Comparison of ENCODE assay signal across 1 cellular context in the genomic region with DNA sequence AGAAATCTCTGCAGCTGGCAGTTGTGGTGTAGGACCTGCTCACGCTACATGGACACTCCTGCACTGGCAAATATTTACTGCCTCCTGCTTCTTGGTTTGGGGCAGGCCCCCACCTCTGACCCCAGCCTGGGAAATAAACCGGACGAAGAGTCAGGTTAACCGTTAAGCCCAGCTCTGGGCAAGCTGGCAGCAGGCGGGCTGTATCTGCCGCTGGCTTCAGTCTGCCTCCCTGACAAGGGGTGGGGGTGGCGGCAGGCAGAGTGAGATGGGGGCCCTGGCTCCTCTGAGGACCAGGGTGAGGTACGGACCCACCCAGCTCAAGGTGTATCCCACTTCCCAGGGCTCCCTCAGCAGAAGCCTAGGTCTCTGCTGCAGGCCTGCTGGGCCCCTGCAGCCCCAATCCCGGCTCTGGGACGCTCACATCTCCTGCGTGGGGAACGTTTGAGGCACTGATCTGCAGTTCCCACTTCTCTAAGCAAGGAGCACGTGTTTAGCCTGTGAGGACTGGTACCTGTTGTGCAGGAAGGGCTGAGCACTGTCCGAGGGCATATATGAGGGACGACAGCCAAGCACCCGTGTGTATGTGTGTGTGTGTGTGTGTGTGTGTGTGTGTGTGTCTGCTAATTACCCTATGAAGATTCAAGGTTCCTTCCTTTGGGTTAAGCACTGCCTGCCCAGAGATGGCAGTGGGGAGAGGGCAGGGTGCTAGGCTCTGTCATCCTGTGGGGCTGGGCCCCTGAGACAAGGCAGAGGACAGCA.
TF ChIP-seq lines count a peak whose summit lies in the region.

No MANE protein-coding gene starts in this region.

TF ChIP-seq in HepG2, 621 proteins besides CTCF, POLR2A, EP300 and RAD21 (continued from another document and continues in another):
- TF ChIP-seq, protein P1, sequence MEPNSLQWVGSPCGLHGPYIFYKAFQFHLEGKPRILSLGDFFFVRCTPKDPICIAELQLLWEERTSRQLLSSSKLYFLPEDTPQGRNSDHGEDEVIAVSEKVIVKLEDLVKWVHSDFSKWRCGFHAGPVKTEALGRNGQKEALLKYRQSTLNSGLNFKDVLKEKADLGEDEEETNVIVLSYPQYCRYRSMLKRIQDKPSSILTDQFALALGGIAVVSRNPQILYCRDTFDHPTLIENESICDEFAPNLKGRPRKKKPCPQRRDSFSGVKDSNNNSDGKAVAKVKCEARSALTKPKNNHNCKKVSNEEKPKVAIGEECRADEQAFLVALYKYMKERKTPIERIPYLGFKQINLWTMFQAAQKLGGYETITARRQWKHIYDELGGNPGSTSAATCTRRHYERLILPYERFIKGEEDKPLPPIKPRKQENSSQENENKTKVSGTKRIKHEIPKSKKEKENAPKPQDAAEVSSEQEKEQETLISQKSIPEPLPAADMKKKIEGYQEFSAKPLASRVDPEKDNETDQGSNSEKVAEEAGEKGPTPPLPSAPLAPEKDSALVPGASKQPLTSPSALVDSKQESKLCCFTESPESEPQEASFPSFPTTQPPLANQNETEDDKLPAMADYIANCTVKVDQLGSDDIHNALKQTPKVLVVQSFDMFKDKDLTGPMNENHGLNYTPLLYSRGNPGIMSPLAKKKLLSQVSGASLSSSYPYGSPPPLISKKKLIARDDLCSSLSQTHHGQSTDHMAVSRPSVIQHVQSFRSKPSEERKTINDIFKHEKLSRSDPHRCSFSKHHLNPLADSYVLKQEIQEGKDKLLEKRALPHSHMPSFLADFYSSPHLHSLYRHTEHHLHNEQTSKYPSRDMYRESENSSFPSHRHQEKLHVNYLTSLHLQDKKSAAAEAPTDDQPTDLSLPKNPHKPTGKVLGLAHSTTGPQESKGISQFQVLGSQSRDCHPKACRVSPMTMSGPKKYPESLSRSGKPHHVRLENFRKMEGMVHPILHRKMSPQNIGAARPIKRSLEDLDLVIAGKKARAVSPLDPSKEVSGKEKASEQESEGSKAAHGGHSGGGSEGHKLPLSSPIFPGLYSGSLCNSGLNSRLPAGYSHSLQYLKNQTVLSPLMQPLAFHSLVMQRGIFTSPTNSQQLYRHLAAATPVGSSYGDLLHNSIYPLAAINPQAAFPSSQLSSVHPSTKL (CRISPR knock-in tag; IDR thresholded peaks at IDR 0.05) = peak; percentile 52
- TF ChIP-seq CBX5 (CRISPR knock-in tag; IDR thresholded peaks at IDR 0.05; ENCODE audit: borderline replicate concordance) = peak; percentile 22; the same call in 1 of the 2 replicates
- TF ChIP-seq XRCC5 (optimal IDR thresholded peaks at IDR 0.05; ENCODE audit: low read length) = no peak
- TF ChIP-seq SNAPC4 (CRISPR knock-in tag; IDR thresholded peaks at IDR 0.05) = no peak
- TF ChIP-seq SRF (IDR thresholded peaks at IDR 0.05; ENCODE audit: low read depth, low read length) = no peak
- 0 out of 2 replicates have a peak, but pooled peaks have one; percentile 12 for TF ChIP-seq ZNF317 (CRISPR knock-in tag; IDR thresholded peaks at IDR 0.05)
- 0 out of 2 replicates have a peak, but pooled peaks have one; percentile 4 for TF ChIP-seq ZNF703 (CRISPR knock-in tag; IDR thresholded peaks at IDR 0.05; ENCODE audit: borderline replicate concordance)
- peak; percentile 89 for TF ChIP-seq HMG20B (CRISPR knock-in tag; conservative IDR thresholded peaks at IDR 0.05)
- TF ChIP-seq AHR (CRISPR knock-in tag; IDR thresholded peaks at IDR 0.05) = peak; percentile 21; the same call in 1 of the 2 replicates
- TF ChIP-seq PPARG (CRISPR knock-in tag; conservative IDR thresholded peaks at IDR 0.05) = peak; percentile 44; the same call in 1 of the 2 replicates
- TF ChIP-seq RFXAP (CRISPR knock-in tag; IDR thresholded peaks at IDR 0.05; ENCODE audit: borderline replicate concordance) = peak; percentile 58; the same call in 1 of the 2 replicates
- no peak for TF ChIP-seq ZNF282 (IDR thresholded peaks at IDR 0.05; ENCODE audit: partially characterized antibody)
- peak; percentile 67; the same call in 1 of the 2 replicates for TF ChIP-seq FOXC1 (CRISPR knock-in tag; IDR thresholded peaks at IDR 0.05; ENCODE audit: borderline replicate concordance)
- TF ChIP-seq ZSCAN9 (CRISPR knock-in tag; IDR thresholded peaks at IDR 0.05; ENCODE audit: borderline replicate concordance) = 0 out of 2 replicates have a peak, but pooled peaks have one; percentile 56
- no peak for TF ChIP-seq MEIS1 (CRISPR knock-in tag; IDR thresholded peaks at IDR 0.05; ENCODE audit: borderline replicate concordance)
- TF ChIP-seq ZNF513 (CRISPR knock-in tag; conservative IDR thresholded peaks at IDR 0.05) = no peak
- TF ChIP-seq, protein P2, sequence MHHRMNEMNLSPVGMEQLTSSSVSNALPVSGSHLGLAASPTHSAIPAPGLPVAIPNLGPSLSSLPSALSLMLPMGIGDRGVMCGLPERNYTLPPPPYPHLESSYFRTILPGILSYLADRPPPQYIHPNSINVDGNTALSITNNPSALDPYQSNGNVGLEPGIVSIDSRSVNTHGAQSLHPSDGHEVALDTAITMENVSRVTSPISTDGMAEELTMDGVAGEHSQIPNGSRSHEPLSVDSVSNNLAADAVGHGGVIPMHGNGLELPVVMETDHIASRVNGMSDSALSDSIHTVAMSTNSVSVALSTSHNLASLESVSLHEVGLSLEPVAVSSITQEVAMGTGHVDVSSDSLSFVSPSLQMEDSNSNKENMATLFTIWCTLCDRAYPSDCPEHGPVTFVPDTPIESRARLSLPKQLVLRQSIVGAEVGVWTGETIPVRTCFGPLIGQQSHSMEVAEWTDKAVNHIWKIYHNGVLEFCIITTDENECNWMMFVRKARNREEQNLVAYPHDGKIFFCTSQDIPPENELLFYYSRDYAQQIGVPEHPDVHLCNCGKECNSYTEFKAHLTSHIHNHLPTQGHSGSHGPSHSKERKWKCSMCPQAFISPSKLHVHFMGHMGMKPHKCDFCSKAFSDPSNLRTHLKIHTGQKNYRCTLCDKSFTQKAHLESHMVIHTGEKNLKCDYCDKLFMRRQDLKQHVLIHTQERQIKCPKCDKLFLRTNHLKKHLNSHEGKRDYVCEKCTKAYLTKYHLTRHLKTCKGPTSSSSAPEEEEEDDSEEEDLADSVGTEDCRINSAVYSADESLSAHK (CRISPR knock-in tag; IDR thresholded peaks at IDR 0.05; ENCODE audit: borderline replicate concordance) = no peak
- peak; percentile 90 for TF ChIP-seq NR2F6 (IDR thresholded peaks at IDR 0.05)
- peak; percentile 91 for TF ChIP-seq NR2F6 (CRISPR knock-in tag; IDR thresholded peaks at IDR 0.05)
- TF ChIP-seq HOMEZ (CRISPR knock-in tag; IDR thresholded peaks at IDR 0.05; ENCODE audit: low read depth) = 0 out of 2 replicates have a peak, but pooled peaks have one; percentile 24
- TF ChIP-seq ZMYM3 (CRISPR knock-in tag; IDR thresholded peaks at IDR 0.05) = 0 out of 2 replicates have a peak, but pooled peaks have one; percentile 9
- TF ChIP-seq NCOA2 (CRISPR knock-in tag; IDR thresholded peaks at IDR 0.05) = peak; percentile 61; the same call in 1 of the 2 replicates
- TF ChIP-seq ADNP (CRISPR knock-in tag; IDR thresholded peaks at IDR 0.05) = no peak
- TF ChIP-seq REL (CRISPR knock-in tag; conservative IDR thresholded peaks at IDR 0.05) = no peak
- no peak for TF ChIP-seq ISX (CRISPR knock-in tag; conservative IDR thresholded peaks at IDR 0.05)
- TF ChIP-seq, protein P3, sequence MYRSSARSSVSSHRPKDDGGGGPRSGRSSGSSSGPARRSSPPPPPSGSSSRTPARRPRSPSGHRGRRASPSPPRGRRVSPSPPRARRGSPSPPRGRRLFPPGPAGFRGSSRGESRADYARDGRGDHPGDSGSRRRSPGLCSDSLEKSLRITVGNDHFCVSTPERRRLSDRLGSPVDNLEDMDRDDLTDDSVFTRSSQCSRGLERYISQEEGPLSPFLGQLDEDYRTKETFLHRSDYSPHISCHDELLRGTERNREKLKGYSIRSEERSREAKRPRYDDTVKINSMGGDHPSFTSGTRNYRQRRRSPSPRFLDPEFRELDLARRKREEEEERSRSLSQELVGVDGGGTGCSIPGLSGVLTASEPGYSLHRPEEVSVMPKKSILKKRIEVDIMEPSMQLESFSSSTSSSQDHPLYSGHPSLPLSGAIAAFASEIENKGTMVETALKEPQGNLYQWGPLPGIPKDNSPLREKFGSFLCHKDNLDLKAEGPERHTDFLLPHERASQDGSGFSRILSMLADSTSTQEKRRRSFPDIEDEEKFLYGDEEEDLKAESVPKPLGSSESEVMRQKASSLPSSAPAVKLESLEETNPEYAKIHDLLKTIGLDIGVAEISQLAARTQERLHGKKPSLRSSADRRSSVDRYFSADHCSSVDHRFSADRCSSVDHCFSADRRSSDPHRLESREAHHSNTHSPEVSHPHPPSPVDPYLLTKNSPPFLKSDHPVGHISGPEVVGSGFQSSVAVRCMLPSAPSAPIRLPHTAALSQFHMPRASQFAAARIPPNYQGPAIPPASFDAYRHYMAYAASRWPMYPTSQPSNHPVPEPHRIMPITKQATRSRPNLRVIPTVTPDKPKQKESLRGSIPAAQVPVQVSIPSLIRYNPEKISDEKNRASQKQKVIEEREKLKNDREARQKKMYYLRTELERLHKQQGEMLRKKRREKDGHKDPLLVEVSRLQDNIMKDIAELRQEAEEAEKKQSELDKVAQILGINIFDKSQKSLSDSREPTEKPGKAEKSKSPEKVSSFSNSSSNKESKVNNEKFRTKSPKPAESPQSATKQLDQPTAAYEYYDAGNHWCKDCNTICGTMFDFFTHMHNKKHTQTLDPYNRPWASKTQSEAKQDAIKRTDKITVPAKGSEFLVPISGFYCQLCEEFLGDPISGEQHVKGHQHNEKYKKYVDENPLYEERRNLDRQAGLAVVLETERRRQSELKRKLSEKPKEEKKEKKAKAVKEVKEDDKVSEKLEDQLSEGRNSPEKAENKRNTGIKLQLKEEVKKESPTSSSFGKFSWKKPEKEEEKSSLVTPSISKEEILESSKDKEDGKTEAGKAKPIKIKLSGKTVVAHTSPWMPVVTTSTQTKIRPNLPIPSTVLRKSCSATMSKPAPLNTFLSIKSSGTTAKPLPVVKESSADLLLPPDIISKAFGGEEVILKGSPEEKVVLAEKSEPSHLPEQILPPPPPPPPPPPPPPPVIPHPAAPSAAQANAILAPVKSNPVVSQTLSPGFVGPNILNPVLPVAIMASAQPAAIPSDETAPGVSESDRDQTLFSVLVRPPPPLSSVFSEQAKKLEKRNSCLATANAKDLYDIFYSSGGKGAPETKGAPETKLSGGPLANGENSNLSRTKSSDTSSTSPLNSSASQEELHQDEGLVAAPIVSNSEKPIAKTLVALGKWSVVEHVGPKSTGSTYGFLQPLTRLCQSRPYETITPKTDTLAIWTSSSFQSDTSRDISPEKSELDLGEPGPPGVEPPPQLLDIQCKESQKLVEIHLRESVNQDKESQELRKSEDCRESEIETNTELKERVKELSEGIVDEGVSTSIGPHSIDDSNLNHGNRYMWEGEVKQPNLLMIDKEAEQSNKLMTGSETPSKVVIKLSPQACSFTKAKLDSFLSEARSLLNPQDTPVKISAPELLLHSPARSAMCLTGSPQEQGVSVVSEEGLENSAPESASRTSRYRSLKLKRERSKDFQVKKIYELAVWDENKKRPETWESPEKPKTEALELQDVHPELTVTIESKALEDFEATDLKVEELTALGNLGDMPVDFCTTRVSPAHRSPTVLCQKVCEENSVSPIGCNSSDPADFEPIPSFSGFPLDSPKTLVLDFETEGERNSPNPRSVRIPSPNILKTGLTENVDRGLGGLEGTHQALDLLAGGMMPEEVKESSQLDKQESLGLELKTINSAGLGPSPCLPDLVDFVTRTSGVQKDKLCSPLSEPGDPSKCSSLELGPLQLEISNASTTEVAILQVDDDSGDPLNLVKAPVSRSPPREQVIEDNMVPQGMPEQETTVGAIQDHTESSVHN (CRISPR knock-in tag; IDR thresholded peaks at IDR 0.05) = no peak
- TF ChIP-seq ATAD3A (CRISPR knock-in tag; IDR thresholded peaks at IDR 0.05) = no peak
- TF ChIP-seq ZNF468 (CRISPR knock-in tag; IDR thresholded peaks at IDR 0.05) = no peak
